Comparison of ENCODE assay signal across 33 cellular contexts in genomic region chr2:130150181-130151144, GRCh38. TPM values are rescaled to one million over a fixed set of nuclear protein-coding genes. Genes with fewer than 3 reads are reported as not detected.
A peak's percentile ranks its signal among the peaks of the same experiment; 100 is the strongest.
DNase-seq lines count a peak whose midpoint lies in the region; ATAC-seq lines count a peak whose summit lies in the region.
"Had no signal": no experiment of that assay in that cellular context is flagged by ENCODE, and none has a peak within 500 bp of the region (broad histone marks: within the 10 kb centered on the region; RNA-seq: fewer than 3 reads in every experiment).

No MANE protein-coding gene starts in this region.

- POLR2A ChIA-PET in activated naive CD8-positive, alpha-beta T cell treated with anti-CD3 and anti-CD28 coated beads, Interleukin-2, amount 10 ng/mL, durations not matched to agents 7 days and 5 days (lab: Charles Lee): no interaction called here

- no peak for ATAC-seq in activated naive CD8-positive, alpha-beta T cell treated with anti-CD3 and anti-CD28 coated beads, Interleukin-2, amount 10 ng/mL, durations not matched to agents 7 days and 5 days (ENCODE audit: low read depth)
- ATAC-seq in activated naive CD8-positive, alpha-beta T cell treated with anti-CD3 and anti-CD28 coated beads, Interleukin-2, amount 50 U/mL, for 24 hours: no peak
- no peak for ATAC-seq in T-helper 17 cell
- ATAC-seq in stimulated activated memory B cell treated with anti-CD40 and anti-IgM and Interleukin-4, amounts not matched to agents 10 μg/mL and 1 μg/mL and 100 μg/mL, for 72 hours: peak; percentile 6
- ATAC-seq in GM18511 (IDR thresholded peaks at IDR 0.05; ENCODE audit: unreplicated experiment): no peak
- ATAC-seq: CD8-positive, alpha-beta T cell had no signal

- peaks cover 10% of the 10 kb centered on the region for H3K27me3 Mint-ChIP-seq in activated naive CD8-positive, alpha-beta T cell treated with anti-CD3 and anti-CD28 coated beads, Interleukin-2, amount 10 ng/mL, durations not matched to agents 7 days and 5 days
- peaks cover 5% of the 10 kb centered on the region for H3K27me3 Mint-ChIP-seq in activated naive CD8-positive, alpha-beta T cell treated with anti-CD3 and anti-CD28 coated beads, Interleukin-2, amount 50 U/mL, for 24 hours
- H3K27me3 Mint-ChIP-seq in T-helper 17 cell: peaks cover 8% of the 10 kb centered on the region
- H3K27me3 Mint-ChIP-seq in stimulated activated memory B cell treated with anti-CD40 and anti-IgM and Interleukin-4, amounts not matched to agents 10 μg/mL and 1 μg/mL and 100 μg/mL, for 72 hours: no peaks in the 10 kb centered on the region
- H3K27me3 Mint-ChIP-seq: type B pancreatic cell had no signal

- H3K4me1 Mint-ChIP-seq in activated naive CD8-positive, alpha-beta T cell treated with anti-CD3 and anti-CD28 coated beads, Interleukin-2, amount 10 ng/mL, durations not matched to agents 7 days and 5 days: peaks cover 3% of the 10 kb centered on the region
- no peaks in the 10 kb centered on the region for H3K4me1 Mint-ChIP-seq in activated naive CD8-positive, alpha-beta T cell treated with anti-CD3 and anti-CD28 coated beads, Interleukin-2, amount 50 U/mL, for 24 hours
- H3K4me1 Mint-ChIP-seq in T-helper 17 cell: peaks cover 5% of the 10 kb centered on the region
- H3K4me1 Mint-ChIP-seq in stimulated activated memory B cell treated with anti-CD40 and anti-IgM and Interleukin-4, amounts not matched to agents 10 μg/mL and 1 μg/mL and 100 μg/mL, for 72 hours: peaks cover 5% of the 10 kb centered on the region
- H3K4me1 Mint-ChIP-seq: mesothelial cell of epicardium had no signal

- no peaks in the 10 kb centered on the region for H3K9me3 Mint-ChIP-seq in activated naive CD8-positive, alpha-beta T cell treated with anti-CD3 and anti-CD28 coated beads, Interleukin-2, amount 10 ng/mL, durations not matched to agents 7 days and 5 days
- H3K9me3 Mint-ChIP-seq in activated naive CD8-positive, alpha-beta T cell treated with anti-CD3 and anti-CD28 coated beads, Interleukin-2, amount 50 U/mL, for 24 hours: no peaks in the 10 kb centered on the region
- H3K9me3 Mint-ChIP-seq in stimulated activated memory B cell treated with anti-CD40 and anti-IgM and Interleukin-4, amounts not matched to agents 10 μg/mL and 1 μg/mL and 100 μg/mL, for 72 hours: no peaks in the 10 kb centered on the region
- H3K9me3 Mint-ChIP-seq: activated CD4-positive, alpha-beta memory T cell treated with anti-CD3 and anti-CD28 coated beads for 36 hours; CD8-positive, alpha-beta T cell; mesothelial cell of epicardium; T-helper 2 cell treated with Interferon-gamma antibody and Interleukin-4, amounts not matched to agents 5 μg/mL and 100 μg/mL, for 36 hours; type B pancreatic cell had no signal

- peak; percentile 24 for DNase-seq in activated naive CD8-positive, alpha-beta T cell treated with anti-CD3 and anti-CD28 coated beads, Interleukin-2, amount 10 ng/mL, durations not matched to agents 7 days and 5 days
- no peak for DNase-seq in activated naive CD8-positive, alpha-beta T cell treated with anti-CD3 and anti-CD28 coated beads, Interleukin-2, amount 50 U/mL, for 24 hours
- DNase-seq in T-helper 17 cell (no peak), mesenteric fat pad (ENCODE audit: low spot score) (peak; percentile 89), KBM-7 (no peak)
- DNase-seq in stimulated activated CD4-positive, alpha-beta T cell treated with anti-CD3 and anti-CD28 coated beads, Interleukin-15, amount 100 ng/mL, for 24 hours: no peak
- DNase-seq: ACHN; activated CD4-positive, alpha-beta memory T cell treated with anti-CD3 and anti-CD28 coated beads for 36 hours; activated CD4-positive, alpha-beta T cell treated with anti-CD3 and anti-CD28 coated beads for 1 hour; CD8-positive, alpha-beta T cell; DMS153; foreskin fibroblast; heart right ventricle; MV-4-11; NCI-H1436; NCI-H2107; SIG-M5; stimulated activated CD4-positive, alpha-beta T cell treated with anti-CD3 and anti-CD28 coated beads, Interleukin-2, amount 100 ng/mL, for 24 hours had no signal

- no peaks in the 10 kb centered on the region for H3K36me3 Mint-ChIP-seq in activated naive CD8-positive, alpha-beta T cell treated with anti-CD3 and anti-CD28 coated beads, Interleukin-2, amount 10 ng/mL, durations not matched to agents 7 days and 5 days
- H3K36me3 Mint-ChIP-seq in activated naive CD8-positive, alpha-beta T cell treated with anti-CD3 and anti-CD28 coated beads, Interleukin-2, amount 50 U/mL, for 24 hours (ENCODE audit: low read depth): peaks cover 6% of the 10 kb centered on the region
- no peaks in the 10 kb centered on the region for H3K36me3 Mint-ChIP-seq in T-helper 17 cell (ENCODE audit: low read depth)
- peaks cover 39% of the 10 kb centered on the region for H3K36me3 Mint-ChIP-seq in stimulated activated memory B cell treated with anti-CD40 and anti-IgM and Interleukin-4, amounts not matched to agents 10 μg/mL and 1 μg/mL and 100 μg/mL, for 72 hours
- H3K36me3 Mint-ChIP-seq: type B pancreatic cell had no signal

- in situ Hi-C loops in KBM-7 (cut with MboI; ENCODE audit: low pct_unique_long_range_greater_than_20kb, low sequenced_read_pairs): loop anchor here (25.0 kb wide), 1 partner anchor 187 kb away; the partner anchor contains the start of gene IMP4

- no peak overlapping the region for H3K4me3 Mint-ChIP-seq in activated naive CD8-positive, alpha-beta T cell treated with anti-CD3 and anti-CD28 coated beads, Interleukin-2, amount 10 ng/mL, durations not matched to agents 7 days and 5 days
- H3K4me3 Mint-ChIP-seq in activated naive CD8-positive, alpha-beta T cell treated with anti-CD3 and anti-CD28 coated beads, Interleukin-2, amount 50 U/mL, for 24 hours: no peak overlapping the region
- H3K4me3 Mint-ChIP-seq in T-helper 17 cell: peak overlapping the region; percentile 52
- no peak overlapping the region for H3K4me3 Mint-ChIP-seq in stimulated activated memory B cell treated with anti-CD40 and anti-IgM and Interleukin-4, amounts not matched to agents 10 μg/mL and 1 μg/mL and 100 μg/mL, for 72 hours
- H3K4me3 Mint-ChIP-seq: activated CD4-positive, alpha-beta memory T cell treated with anti-CD3 and anti-CD28 coated beads for 36 hours; B cell; CD8-positive, alpha-beta T cell; mesothelial cell of epicardium; T-helper 2 cell treated with Interferon-gamma antibody and Interleukin-4, amounts not matched to agents 5 μg/mL and 100 μg/mL, for 36 hours; type B pancreatic cell had no signal

- no peaks in the 10 kb centered on the region for H3K9me3 ChIP-seq in T-helper 17 cell (ENCODE audit: control insufficient read depth, low read length, poor library complexity, severe bottlenecking)
- H3K9me3 ChIP-seq: esophagus muscularis mucosa, heart right ventricle, Peyer's patch had no signal

- no peak overlapping the region for H3K27ac Mint-ChIP-seq in activated naive CD8-positive, alpha-beta T cell treated with anti-CD3 and anti-CD28 coated beads, Interleukin-2, amount 10 ng/mL, durations not matched to agents 7 days and 5 days
- H3K27ac Mint-ChIP-seq in activated naive CD8-positive, alpha-beta T cell treated with anti-CD3 and anti-CD28 coated beads, Interleukin-2, amount 50 U/mL, for 24 hours: no peak overlapping the region
- H3K27ac Mint-ChIP-seq in T-helper 17 cell: no peak overlapping the region
- no peak overlapping the region for H3K27ac Mint-ChIP-seq in stimulated activated memory B cell treated with anti-CD40 and anti-IgM and Interleukin-4, amounts not matched to agents 10 μg/mL and 1 μg/mL and 100 μg/mL, for 72 hours
- H3K27ac Mint-ChIP-seq: activated CD4-positive, alpha-beta memory T cell treated with anti-CD3 and anti-CD28 coated beads for 36 hours; B cell; CD8-positive, alpha-beta T cell; mesothelial cell of epicardium; T-helper 2 cell treated with Interferon-gamma antibody and Interleukin-4, amounts not matched to agents 5 μg/mL and 100 μg/mL, for 36 hours; type B pancreatic cell had no signal

RNA-seq across cellular contexts. Expression of gene CCDC74B, which starts 5.6 kb away (rescaled TPM):
- 1 to 10 TPM; 1.2 to 1.5 TPM for total RNA-seq in activated naive CD8-positive, alpha-beta T cell treated with anti-CD3 and anti-CD28 coated beads, Interleukin-2, amount 10 ng/mL, durations not matched to agents 7 days and 5 days
- total RNA-seq in T-helper 17 cell (under 1 TPM; 0.21 to 0.99 TPM), mesenteric fat pad (0.64 TPM)

RNA-seq across cellular contexts. Expression of gene POTEF, which starts 21.4 kb away (rescaled TPM):
- not detected for total RNA-seq in activated naive CD8-positive, alpha-beta T cell treated with anti-CD3 and anti-CD28 coated beads, Interleukin-2, amount 10 ng/mL, durations not matched to agents 7 days and 5 days
- total RNA-seq in T-helper 17 cell (not detected), mesenteric fat pad (not detected)
- total RNA-seq: activated CD4-positive, alpha-beta memory T cell treated with anti-CD3 and anti-CD28 coated beads for 36 hours; B cell; CD8-positive, alpha-beta T cell; esophagus muscularis mucosa; heart right ventricle; kidney epithelial cell; lower leg skin; renal cortical epithelial cell had no signal

RNA-seq across cellular contexts. Expression of gene SMPD4, which starts 30.9 kb away (rescaled TPM):
- total RNA-seq in activated naive CD8-positive, alpha-beta T cell treated with anti-CD3 and anti-CD28 coated beads, Interleukin-2, amount 10 ng/mL, durations not matched to agents 7 days and 5 days: 10 to 100 TPM; 67.3 to 74.2 TPM
- 10 to 100 TPM; 67.6 to 83.3 TPM for total RNA-seq in T-helper 17 cell
- 32.7 TPM for total RNA-seq in mesenteric fat pad

RNA-seq across cellular contexts. Expression of gene MZT2B, which starts 31.6 kb away (rescaled TPM):
- 100 to 1,000 TPM; 400 to 434 TPM for total RNA-seq in activated naive CD8-positive, alpha-beta T cell treated with anti-CD3 and anti-CD28 coated beads, Interleukin-2, amount 10 ng/mL, durations not matched to agents 7 days and 5 days
- total RNA-seq in T-helper 17 cell: 100 to 1,000 TPM; 193 to 211 TPM
- total RNA-seq in mesenteric fat pad: 132 TPM

RNA-seq across cellular contexts. Expression of gene TUBA3E, which starts 47.8 kb away (rescaled TPM):
- total RNA-seq in activated naive CD8-positive, alpha-beta T cell treated with anti-CD3 and anti-CD28 coated beads, Interleukin-2, amount 10 ng/mL, durations not matched to agents 7 days and 5 days: not detected
- not detected for total RNA-seq in T-helper 17 cell
- total RNA-seq in mesenteric fat pad: not detected
- total RNA-seq: activated CD4-positive, alpha-beta memory T cell treated with anti-CD3 and anti-CD28 coated beads for 36 hours; B cell; CD8-positive, alpha-beta T cell; dermis microvascular lymphatic vessel endothelial cell; esophagus muscularis mucosa; G401; kidney epithelial cell; lower leg skin; mesothelial cell of epicardium; omental fat pad; Peyer's patch; renal cortical epithelial cell; smooth muscle cell had no signal

Comparison
In these comparisons a context has a peak if more than half of its experiments do, and no peak if none do; other contexts are left out.
1. DNase-seq: peak in activated naive CD8-positive, alpha-beta T cell treated with anti-CD3 and anti-CD28 coated beads, Interleukin-2, amount 10 ng/mL, durations not matched to agents 7 days and 5 days (single experiment) and mesenteric fat pad (single experiment); none in activated naive CD8-positive, alpha-beta T cell treated with anti-CD3 and anti-CD28 coated beads, Interleukin-2, amount 50 U/mL, for 24 hours (single experiment), T-helper 17 cell (0 of 3), KBM-7 (single experiment) and stimulated activated CD4-positive, alpha-beta T cell treated with anti-CD3 and anti-CD28 coated beads, Interleukin-15, amount 100 ng/mL, for 24 hours (single experiment).